8 cellular contexts compared by ENCODE assay signal in the genomic region with DNA sequence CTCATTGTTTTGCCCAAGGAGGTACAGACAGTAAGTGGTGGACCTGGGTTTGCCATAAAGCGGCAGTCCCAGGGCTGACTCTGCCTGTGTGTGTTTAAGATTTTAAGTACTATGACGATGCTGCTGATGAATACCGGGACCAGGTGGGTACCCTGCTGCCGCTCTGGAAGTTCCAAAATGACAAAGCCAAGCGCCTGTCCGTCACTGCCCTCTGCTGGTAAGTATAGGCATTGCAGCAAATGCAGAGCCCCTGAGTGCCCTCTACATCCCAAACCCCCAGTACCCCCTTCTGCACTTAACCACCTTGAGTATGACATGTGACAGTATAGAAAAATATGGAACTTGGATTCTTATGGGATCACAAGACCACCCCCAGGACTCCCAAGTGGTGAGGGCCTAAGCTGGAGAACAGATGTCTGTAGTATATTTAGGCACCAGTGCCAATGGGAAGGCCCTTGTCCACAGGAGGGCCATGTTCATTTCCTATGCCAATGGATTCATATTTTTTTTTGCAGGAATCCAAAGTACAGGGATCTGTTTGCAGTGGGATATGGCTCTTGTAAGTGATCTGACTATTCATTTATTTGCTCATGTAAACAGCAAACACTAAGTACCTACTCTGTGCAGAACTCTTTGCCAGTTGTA. TPM values are rescaled to one million over a fixed set of nuclear protein-coding genes. Genes with fewer than 3 reads are reported as not detected.
A peak's percentile ranks its signal among the peaks of the same experiment; 100 is the strongest.
DNase-seq lines count a peak whose midpoint lies in the region; ATAC-seq, FAIRE-seq and TF ChIP-seq lines count a peak whose summit lies in the region.

No MANE protein-coding gene starts in this region.

- no peak for FAIRE-seq in H54 (lab: Jason Lieb, UNC)

- CTCF ChIA-PET in activated CD8-positive, alpha-beta memory T cell treated with anti-CD3 and anti-CD28 coated beads, Interleukin-2, amount 10 ng/mL, durations not matched to agents 7 days and 5 days (lab: Charles Lee) = interaction anchor here (0.7 to 2.3 kb wide), 15 partner anchors 10 to 103 kb away, joined by 3 to 15 read pairs (median 3); no protein-coding TSS in a partner anchor

- H3K36me3 Mint-ChIP-seq in activated CD8-positive, alpha-beta memory T cell treated with anti-CD3 and anti-CD28 coated beads, Interleukin-2, amount 10 ng/mL, durations not matched to agents 7 days and 5 days = no peaks in the 10 kb centered on the region
- no peaks in the 10 kb centered on the region for H3K36me3 Mint-ChIP-seq in nephron progenitor cell (ENCODE audit: low read depth)

- H3K27ac Mint-ChIP-seq in activated CD8-positive, alpha-beta memory T cell treated with anti-CD3 and anti-CD28 coated beads, Interleukin-2, amount 10 ng/mL, durations not matched to agents 7 days and 5 days = no peak overlapping the region
- no peak overlapping the region for H3K27ac Mint-ChIP-seq in nephron progenitor cell

- TF ChIP-seq CTCF in nephron progenitor cell (IDR thresholded peaks at IDR 0.05) = peak; percentile 98

- no peaks in the 10 kb centered on the region for H3K9me3 Mint-ChIP-seq in activated CD8-positive, alpha-beta memory T cell treated with anti-CD3 and anti-CD28 coated beads, Interleukin-2, amount 10 ng/mL, durations not matched to agents 7 days and 5 days (ENCODE audit: low read depth)
- H3K9me3 Mint-ChIP-seq in nephron progenitor cell = no peaks in the 10 kb centered on the region

- H3K4me1 Mint-ChIP-seq in activated CD8-positive, alpha-beta memory T cell treated with anti-CD3 and anti-CD28 coated beads, Interleukin-2, amount 10 ng/mL, durations not matched to agents 7 days and 5 days = peaks cover 16% of the 10 kb centered on the region
- no peaks in the 10 kb centered on the region for H3K4me1 Mint-ChIP-seq in nephron progenitor cell

- peak; percentile 89 for ATAC-seq in activated CD8-positive, alpha-beta memory T cell treated with anti-CD3 and anti-CD28 coated beads, Interleukin-2, amount 10 ng/mL, durations not matched to agents 7 days and 5 days
- peak; percentile 75 for ATAC-seq in stimulated activated naive CD8-positive, alpha-beta T cell treated with anti-CD3 and anti-CD28 coated beads, Interleukin-15, Interleukin-2, amounts not matched to agents 100 U/mL and 50 U/mL, for 24 hours

- TF ChIP-seq POLR2A in H54 (IDR thresholded peaks at IDR 0.05; ENCODE audit: low read depth, low read length) = no peak

- peak in 12 of 14 donors; percentile 16 to 75 (median 36) for DNase-seq in C1 segment of cervical spinal cord (lab: John Stamatoyannopoulos, UW)
- DNase-seq in H54 (ENCODE audit: insufficient read length, low spot score) = peak; percentile 33
- peak; percentile 68 for DNase-seq in NCI-H748 (lab: John Stamatoyannopoulos, UW; ENCODE audit: unreplicated experiment)
- peak; percentile 83 for DNase-seq in activated CD8-positive, alpha-beta memory T cell treated with anti-CD3 and anti-CD28 coated beads, Interleukin-2, amount 10 ng/mL, durations not matched to agents 7 days and 5 days
- peak; percentile 40 for DNase-seq in epidermal melanocyte (ENCODE audit: insufficient read length, low spot score)
- peak; percentile 82 for DNase-seq in nephron progenitor cell
- DNase-seq in stimulated activated naive CD8-positive, alpha-beta T cell treated with anti-CD3 and anti-CD28 coated beads, Interleukin-15, Interleukin-2, amounts not matched to agents 100 U/mL and 50 U/mL, for 24 hours = peak; percentile 81
- DNase-seq in SIG-M5 treated with dmso at 0.1 percent for 504 hours (lab: John Stamatoyannopoulos, UW; ENCODE audit: unreplicated experiment) = no peak

- H3K27me3 Mint-ChIP-seq in activated CD8-positive, alpha-beta memory T cell treated with anti-CD3 and anti-CD28 coated beads, Interleukin-2, amount 10 ng/mL, durations not matched to agents 7 days and 5 days = peaks cover 23% of the 10 kb centered on the region
- peaks cover 39% of the 10 kb centered on the region for H3K27me3 Mint-ChIP-seq in nephron progenitor cell (ENCODE audit: low read depth, poor library complexity)

- no peak overlapping the region for H3K4me3 Mint-ChIP-seq in activated CD8-positive, alpha-beta memory T cell treated with anti-CD3 and anti-CD28 coated beads, Interleukin-2, amount 10 ng/mL, durations not matched to agents 7 days and 5 days
- no peak overlapping the region for H3K4me3 Mint-ChIP-seq in nephron progenitor cell

RNA-seq across cellular contexts. Expression of a gene that starts 22.0 kb away (rescaled TPM):
- not detected for total RNA-seq in activated CD8-positive, alpha-beta memory T cell treated with anti-CD3 and anti-CD28 coated beads, Interleukin-2, amount 10 ng/mL, durations not matched to agents 7 days and 5 days

RNA-seq across cellular contexts. Expression of a gene that starts 42.1 kb away (rescaled TPM):
- total RNA-seq in activated CD8-positive, alpha-beta memory T cell treated with anti-CD3 and anti-CD28 coated beads, Interleukin-2, amount 10 ng/mL, durations not matched to agents 7 days and 5 days = not detected

RNA-seq across cellular contexts. Expression of a gene that starts 42.4 kb away (rescaled TPM):
- total RNA-seq in activated CD8-positive, alpha-beta memory T cell treated with anti-CD3 and anti-CD28 coated beads, Interleukin-2, amount 10 ng/mL, durations not matched to agents 7 days and 5 days = 10 to 100 TPM in 1 of 2 experiments, 1 to 10 TPM in 1; 7.9 to 13.8 TPM
